In genomic region chr9:89029788-89030187, GRCh38 we compare ENCODE assay signal across 20 cellular contexts. TPM values are rescaled to one million over a fixed set of nuclear protein-coding genes. Genes with fewer than 3 reads are reported as not detected.
A peak's percentile ranks its signal among the peaks of the same experiment; 100 is the strongest.
DNase-seq lines count a peak whose midpoint lies in the region; ATAC-seq, FAIRE-seq and TF ChIP-seq lines count a peak whose summit lies in the region.
"Had no signal": no experiment of that assay in that cellular context is flagged by ENCODE, and none has a peak within 500 bp of the region (broad histone marks: within the 10 kb centered on the region; RNA-seq: fewer than 3 reads in every experiment).

No MANE protein-coding gene starts in this region.

- ATAC-seq in K562 (no peak), pancreas (no peak), upper lobe of right lung (no peak), HG02678 (IDR thresholded peaks at IDR 0.05; ENCODE audit: unreplicated experiment) (no peak)
- ATAC-seq: CD8-positive, alpha-beta T cell had no signal

- no peak overlapping the region for H3K4me3 ChIP-seq in K562
- H3K4me3 ChIP-seq in pancreas, result no peak overlapping the region
- H3K4me3 ChIP-seq in upper lobe of right lung, result no peak overlapping the region
- H3K4me3 ChIP-seq: BLaER1 treated with 17β-estradiol and CSF1 and Interleukin-3, amounts not matched to agents 10 nM and 100 nM had no signal

- H3K27ac ChIP-seq in K562 (ENCODE audit: extremely low read depth, low read depth, low read length) (no peak overlapping the region), pancreas (no peak overlapping the region), upper lobe of right lung (no peak overlapping the region)
- H3K27ac ChIP-seq: 22Rv1; BLaER1 treated with 17β-estradiol and CSF1 and Interleukin-3, amounts not matched to agents 10 nM and 100 nM; C4-2B had no signal

- no peak overlapping the region for H3K4me2 ChIP-seq in K562 (ENCODE audit: insufficient read depth, low read length)
- H3K4me2 ChIP-seq: BLaER1 treated with 17β-estradiol and CSF1 and Interleukin-3, amounts not matched to agents 10 nM and 100 nM had no signal

- H3K36me3 ChIP-seq in K562 (ENCODE audit: control insufficient read depth, insufficient read depth, low read length), result no peaks in the 10 kb centered on the region
- H3K36me3 ChIP-seq in pancreas, result no peaks in the 10 kb centered on the region
- H3K36me3 ChIP-seq in upper lobe of right lung, result no peaks in the 10 kb centered on the region
- H3K36me3 ChIP-seq: BLaER1 treated with 17β-estradiol and CSF1 and Interleukin-3, amounts not matched to agents 10 nM and 100 nM had no signal

- TF ChIP-seq CTCF in K562 (IDR thresholded peaks at IDR 0.05 in 2 of 3, conservative IDR thresholded peaks at IDR 0.05 in 1 of 3; ENCODE audit: insufficient read depth in 2 of 3, low read depth in 1 of 3, low read length in 3 of 3), result no peak
- TF ChIP-seq CTCF in pancreas (IDR thresholded peaks at IDR 0.05), result no peak
- TF ChIP-seq CTCF in upper lobe of right lung (IDR thresholded peaks at IDR 0.05), result no peak

- TF ChIP-seq RAD21 in K562 (CRISPR knock-in tag; conservative IDR thresholded peaks at IDR 0.05 in 1 of 2, IDR thresholded peaks at IDR 0.05 in 1 of 2), result no peak

- no TSS peak for BruUV-seq in K562 (replicated peaks; lab: Mats Ljungman, UMichigan)

- no peak overlapping the region for H3K9ac ChIP-seq in K562 (ENCODE audit: insufficient read depth in 1 of 2, low read depth in 2 of 2, low read length in 2 of 2)
- H3K9ac ChIP-seq: BLaER1 treated with 17β-estradiol and CSF1 and Interleukin-3, amounts not matched to agents 10 nM and 100 nM had no signal

- no peak for TF ChIP-seq POLR2A in K562 (conservative IDR thresholded peaks at IDR 0.05)

- H3K4me1 ChIP-seq in K562 (replicated peaks in 1 of 2; ENCODE audit: control insufficient read depth in 2 of 2, insufficient read depth in 2 of 2, low read length in 2 of 2) (no peaks in the 10 kb centered on the region), pancreas (no peaks in the 10 kb centered on the region), upper lobe of right lung (peaks cover 4% of the 10 kb centered on the region)
- H3K4me1 ChIP-seq: Caco-2 had no signal

- H3K9me3 ChIP-seq in K562 (replicated peaks; ENCODE audit: control insufficient read depth, insufficient read depth, low read depth, low read length) (no peaks in the 10 kb centered on the region), pancreas (no peaks in the 10 kb centered on the region), upper lobe of right lung (peaks cover 6% of the 10 kb centered on the region)

- CTCF ChIA-PET in K562 (lab: Yijun Ruan, JAX; ENCODE audit: low intra/inter-chr PET ratio), result no interaction called here

- POLR2A ChIA-PET in K562 (lab: Yijun Ruan, JAX), result no interaction called here

- peak; percentile 9 for FAIRE-seq in A204.1 (lab: Jason Lieb, UNC)
- FAIRE-seq in K562 (lab: Jason Lieb, UNC), result no peak
- peak; percentile 5 for FAIRE-seq in pancreas (lab: Jason Lieb, UNC)
- FAIRE-seq: D721Med, G401.6, GM12891 had no signal

- H4K20me1 ChIP-seq in K562 (replicated peaks; ENCODE audit: control insufficient read depth, insufficient read depth, low read length), result no peaks in the 10 kb centered on the region
- H4K20me1 ChIP-seq: BLaER1 treated with 17β-estradiol and CSF1 and Interleukin-3, amounts not matched to agents 10 nM and 100 nM had no signal

- intact Hi-C loops in K562 (cut with micrococcal nuclease), result no loop called here
- intact Hi-C loops in pancreas (cut with DNase I), result no loop called here
- intact Hi-C loops in upper lobe of right lung (cut with DNase I), result no loop called here

- H2AFZ ChIP-seq in K562 (ENCODE audit: low read depth, low read length), result no peak overlapping the region

- DNase-seq in K562 (ENCODE audit: extremely low read depth in 1 of 4, low spot score in 3 of 4) (no peak), pancreas (no peak), upper lobe of right lung (no peak)
- no peak for DNase-seq in activated naive CD4-positive, alpha-beta T cell treated with Interleukin-2 at 50 U/mL for 16 hours
- DNase-seq: AML-193; Caco-2; Calu3; CD4-positive, alpha-beta T cell; CD8-positive, alpha-beta T cell; DMS79 treated with DMSO at 0.1 percent for 48 hours; GF-D8 had no signal

- TF ChIP-seq EP300 in K562 (IDR thresholded peaks at IDR 0.05; ENCODE audit: low read length), result no peak

- H3K9me1 ChIP-seq in K562 (ENCODE audit: control insufficient read depth, insufficient read depth, low read length), result no peaks in the 10 kb centered on the region

- in situ Hi-C loops in K562 (cut with MboI), result no loop called here

- no peaks in the 10 kb centered on the region for H3K27me3 ChIP-seq in K562 (ENCODE audit: control insufficient read depth in 2 of 2, insufficient read depth in 2 of 2, low read length in 2 of 2)
- no peaks in the 10 kb centered on the region for H3K27me3 ChIP-seq in pancreas
- H3K27me3 ChIP-seq in upper lobe of right lung, result no peaks in the 10 kb centered on the region
- H3K27me3 ChIP-seq: BLaER1 treated with 17β-estradiol and CSF1 and Interleukin-3, amounts not matched to agents 10 nM and 100 nM had no signal

- H3K79me2 ChIP-seq in K562 (ENCODE audit: control insufficient read depth, insufficient read depth, low read length), result no peaks in the 10 kb centered on the region

TF ChIP-seq in K562, 482 proteins besides CTCF, POLR2A, EP300 and RAD21:
- TF ChIP-seq ZNF518B (CRISPR knock-in tag; IDR thresholded peaks at IDR 0.05) (no peak), HCFC1 (IDR thresholded peaks at IDR 0.05; ENCODE audit: low read depth, low read length) (no peak), ZNF507 (tag; conservative IDR thresholded peaks at IDR 0.05) (peak; percentile 94), ZNF354B (CRISPR knock-in tag; IDR thresholded peaks at IDR 0.05) (0 out of 2 replicates have a peak, but pooled peaks have one; percentile 51)

RNA-seq across cellular contexts. Expression of gene S1PR3, which starts 38.5 kb away (rescaled TPM):
- 2.3 and 3.4 TPM in 2 replicates for total RNA-seq in K562 (2011; cell fraction: chromatin; rRNA removed; ENCODE audit: low replicate concordance)
- 1.6 and 3.8 TPM in 2 replicates for total RNA-seq in K562 (2011; cell fraction: nucleolus; rRNA removed)
- total RNA-seq in K562 (2011; cell fraction: nucleoplasm; rRNA removed), result 2.1 and 3.8 TPM in 2 replicates
- total RNA-seq in K562 (2014; rRNA removed), result 0.20 and 0.23 TPM in 2 replicates
- 0.22 and 0.26 TPM in 2 replicates for total RNA-seq in K562 (2014; rRNA removed; fragmentation: Illumina TruSeq; extraction: Trizol)
- total RNA-seq in K562 (2015; rRNA removed; fragmentation: Illumina TruSeq; extraction: Trizol), result 0.26 and 0.29 TPM in 2 replicates
- 0.31 and 0.33 TPM in 2 replicates for total RNA-seq in K562 (2021)
- polyA plus RNA-seq in K562 (2011; rRNA removed), result 0.38 and 2.0 TPM in 2 replicates
- 0.44 and 2.0 TPM in 2 replicates for polyA plus RNA-seq in K562 (2011; cell fraction: cytosol; rRNA removed)
- polyA plus RNA-seq in K562 (2011; cell fraction: nucleus; rRNA removed), result 0.41 and 2.3 TPM in 2 replicates
- polyA plus RNA-seq in K562 (2012), result 0.37 and 0.39 TPM in 2 replicates
- polyA plus RNA-seq in K562 (2014; fragmentation: Illumina TruSeq; extraction: Trizol), result 0.31 and 0.43 TPM in 2 replicates
- polyA plus RNA-seq in K562 (2014; fragmentation: Nextera tagmentation; extraction: Ambion mirVana), result under 1 TPM; 0.03 to 0.07 TPM
- 0.36 and 0.85 TPM in 2 replicates for polyA plus RNA-seq in K562 (2014; rRNA removed)
- polyA minus RNA-seq in K562 (2011; rRNA and poly(A)+ RNA removed), result 0.33 and 3.3 TPM in 2 replicates
- 1.4 TPM in 1 of 2 replicates, not detected in the other for polyA minus RNA-seq in K562 (2011; cell fraction: cytosol; rRNA and poly(A)+ RNA removed)
- 0.22 and 1.9 TPM in 2 replicates for polyA minus RNA-seq in K562 (2011; cell fraction: nucleus; rRNA and poly(A)+ RNA removed)
- 1 to 10 TPM; 1.4 to 4.1 (median 2.8) TPM for total RNA-seq in pancreas
- 1 to 10 TPM; 1.8 to 1.9 TPM for polyA plus RNA-seq in pancreas
- 10.2 TPM for total RNA-seq in upper lobe of right lung
- total RNA-seq: B cell had no signal
